ENCODE assay signal across 8 cellular contexts in genomic region chr1:16248603-16249534, GRCh38. TPM values are rescaled to one million over a fixed set of nuclear protein-coding genes. Genes with fewer than 3 reads are reported as not detected.
DNase-seq lines count a peak whose midpoint lies in the region; ATAC-seq and TF ChIP-seq lines count a peak whose summit lies in the region.

No MANE protein-coding gene starts in this region.

- 19% methylated on average over 7 of the region's 7 CpGs for WGBS in mammary epithelial cell (ENCODE audit: low coverage, missing lambda C conversion rate)
- WGBS in thymus = 31% methylated on average over 7 of the region's 7 CpGs

- H3K9ac ChIP-seq in mammary epithelial cell (ENCODE audit: insufficient read depth, low read length) = no peak overlapping the region

- peak; percentile 99 for DNase-seq in DMS79 (lab: John Stamatoyannopoulos, UW)
- DNase-seq in NCI-H748 (lab: John Stamatoyannopoulos, UW; ENCODE audit: unreplicated experiment) = peak; percentile 97
- DNase-seq in mammary epithelial cell = peak; percentile 71
- DNase-seq in left kidney (ENCODE audit: low read depth, low spot score) = peak; percentile 57

- no peaks in the 10 kb centered on the region for H3K79me2 ChIP-seq in mammary epithelial cell (ENCODE audit: insufficient read depth, low read length)

- intact Hi-C loops in mammary epithelial cell (cut with micrococcal nuclease) = no loop called here

- H3K27ac ChIP-seq in mammary epithelial cell (ENCODE audit: insufficient read depth, low read depth, low read length) = peak overlapping the region; percentile 32
- peak overlapping the region; percentile 21 for H3K27ac ChIP-seq in thymus (ENCODE audit: low read depth)

- H3K9me3 ChIP-seq in mammary epithelial cell (replicated peaks; ENCODE audit: insufficient read depth, low read length) = no peaks in the 10 kb centered on the region
- H3K9me3 ChIP-seq in thymus (ENCODE audit: control insufficient read depth) = no peaks in the 10 kb centered on the region

- H3K27me3 ChIP-seq in mammary epithelial cell (ENCODE audit: insufficient read depth, low read length) (no peaks in the 10 kb centered on the region), thymus (ENCODE audit: control insufficient read depth, insufficient read depth) (no peaks in the 10 kb centered on the region)

- ATAC-seq in HG03342 (IDR thresholded peaks at IDR 0.05; ENCODE audit: unreplicated experiment) (peak; percentile 59), GM18870 (IDR thresholded peaks at IDR 0.05; ENCODE audit: unreplicated experiment) (no peak), HG03469 (IDR thresholded peaks at IDR 0.05; ENCODE audit: unreplicated experiment) (no peak)

- BruUV-seq in mammary epithelial cell (replicated peaks; lab: Mats Ljungman, UMichigan) = no TSS peak

- peak overlapping the region; percentile 17 for H3K4me2 ChIP-seq in mammary epithelial cell (ENCODE audit: insufficient read depth, low read depth, low read length)

- dilution Hi-C loops in mammary epithelial cell (cut with HindIII; ENCODE audit: low sequenced_read_pairs) = loop anchor here (10.0 kb wide), 1 partner anchor 54 kb away; no protein-coding TSS in a partner anchor

- no peak overlapping the region for H2AFZ ChIP-seq in mammary epithelial cell (ENCODE audit: low read depth, low read length)

- CTCF ChIA-PET in mammary epithelial cell (lab: Charles Lee; ENCODE audit: low non-redundant PET) = interaction anchor here (0.6 to 1.1 kb wide), 2 partner anchors 45 to 80 kb away, joined by 3 to 13 read pairs; no protein-coding TSS in a partner anchor

- peaks cover 14% of the 10 kb centered on the region for H3K4me1 ChIP-seq in mammary epithelial cell (ENCODE audit: insufficient read depth, low read length)
- H3K4me1 ChIP-seq in thymus (ENCODE audit: control insufficient read depth, insufficient read depth, low read length) = peaks cover 8% of the 10 kb centered on the region

- no peak for TF ChIP-seq CTCF in mammary epithelial cell (conservative IDR thresholded peaks at IDR 0.05 in 1 of 2, IDR thresholded peaks at IDR 0.05 in 1 of 2; ENCODE audit: extremely low read depth in 1 of 2, insufficient read depth in 1 of 2, low read depth in 1 of 2, low read length in 2 of 2)

- no peaks in the 10 kb centered on the region for H4K20me1 ChIP-seq in mammary epithelial cell (ENCODE audit: insufficient read depth, low read length)

- H3K4me3 ChIP-seq in mammary epithelial cell (replicated peaks in 1 of 3; ENCODE audit: insufficient read depth in 1 of 3, low read depth in 2 of 3, low read length in 3 of 3) (no peak overlapping the region), thymus (ENCODE audit: low read length) (no peak overlapping the region)

- in situ Hi-C loops in mammary epithelial cell (cut with MboI; ENCODE audit: low sequenced_read_pairs in 2 of 2) = no loop called here

- H3K36me3 ChIP-seq in mammary epithelial cell (ENCODE audit: insufficient read depth, low read length) = peaks cover 4% of the 10 kb centered on the region
- H3K36me3 ChIP-seq in thymus (ENCODE audit: control insufficient read depth, insufficient read depth) = peaks cover 40% of the 10 kb centered on the region

RNA-seq across cellular contexts. Expression of gene CPLANE2, which starts 11.9 kb away (rescaled TPM):
- 10 to 100 TPM; 13.3 to 14.8 TPM for total RNA-seq in mammary epithelial cell
- polyA plus RNA-seq in mammary epithelial cell = 4.6 TPM
- 5.6 TPM for polyA minus RNA-seq in mammary epithelial cell
- polyA plus RNA-seq in thymus = 4.0 TPM

RNA-seq across cellular contexts. Expression of gene ARHGEF19, which starts 36.4 kb away (rescaled TPM):
- total RNA-seq in mammary epithelial cell = 1 to 10 TPM; 3.0 to 3.5 TPM
- polyA plus RNA-seq in mammary epithelial cell (4.0 TPM), thymus (9.6 TPM)
- 2.0 TPM for polyA minus RNA-seq in mammary epithelial cell
